14 cellular contexts compared by ENCODE assay signal in genomic region chr10:10551595-10551994, GRCh38.
"Had no signal": no experiment of that assay in that cellular context is flagged by ENCODE, and none has a peak within 500 bp of the region (broad histone marks: within the 10 kb centered on the region; RNA-seq: fewer than 3 reads in every experiment).

No MANE protein-coding gene starts in this region.

- H3K4me3 Mint-ChIP-seq: activated CD4-positive, alpha-beta T cell treated with anti-CD3 and anti-CD28 coated beads for 36 hours; naive B cell; stimulated activated naive B cell treated with anti-CD40 and anti-IgM and Interleukin-4, amounts not matched to agents 10 μg/mL and 1 μg/mL and 100 μg/mL, for 72 hours; WTC11 had no signal

- H3K36me3 ChIP-seq: adrenal gland, esophagus squamous epithelium had no signal

- H3K4me1 Mint-ChIP-seq: naive B cell; stimulated activated naive B cell treated with anti-CD40 and anti-IgM and Interleukin-4, amounts not matched to agents 10 μg/mL and 1 μg/mL and 100 μg/mL, for 72 hours had no signal

- H2AFZ ChIP-seq: parathyroid adenoma had no signal

- DNase-seq: activated CD4-positive, alpha-beta T cell treated with anti-CD3 and anti-CD28 coated beads for 36 hours; activated CD4-positive, alpha-beta T cell treated with anti-CD3 and anti-CD28 coated beads, Interleukin-2, amount 50 U/mL, for 48 hours; activated gamma-delta T cell; adrenal gland; dermis blood vessel endothelial cell; effector memory CD4-positive, alpha-beta T cell; esophagus squamous epithelium; mesenchymal stem cell; mucosa of descending colon; naive B cell; stimulated activated naive B cell treated with anti-CD40 and anti-IgM and Interleukin-4, amounts not matched to agents 10 μg/mL and 1 μg/mL and 100 μg/mL, for 72 hours had no signal

- H3K36me3 Mint-ChIP-seq: activated naive CD4-positive, alpha-beta T cell treated with anti-CD3 and anti-CD28 coated beads, Interleukin-2, amount 50 U/mL, for 72 hours; naive B cell; stimulated activated naive B cell treated with anti-CD40 and anti-IgM and Interleukin-4, amounts not matched to agents 10 μg/mL and 1 μg/mL and 100 μg/mL, for 72 hours; WTC11 had no signal

- H3K27me3 ChIP-seq: adrenal gland, esophagus squamous epithelium had no signal

- H3K79me2 ChIP-seq: parathyroid adenoma had no signal

- H3K27me3 Mint-ChIP-seq: naive B cell; stimulated activated naive B cell treated with anti-CD40 and anti-IgM and Interleukin-4, amounts not matched to agents 10 μg/mL and 1 μg/mL and 100 μg/mL, for 72 hours had no signal

- H3K27ac Mint-ChIP-seq: activated CD4-positive, alpha-beta T cell treated with anti-CD3 and anti-CD28 coated beads for 36 hours; stimulated activated naive B cell treated with anti-CD40 and anti-IgM and Interleukin-4, amounts not matched to agents 10 μg/mL and 1 μg/mL and 100 μg/mL, for 72 hours had no signal

- H3K4me1 ChIP-seq: adrenal gland, esophagus squamous epithelium, parathyroid adenoma had no signal

- H3K27ac ChIP-seq: adrenal gland, esophagus squamous epithelium, parathyroid adenoma had no signal

- ATAC-seq: activated CD4-positive, alpha-beta T cell treated with anti-CD3 and anti-CD28 coated beads for 36 hours; activated naive CD4-positive, alpha-beta T cell treated with anti-CD3 and anti-CD28 coated beads, Interleukin-2, amount 50 U/mL, for 72 hours; mucosa of descending colon; stimulated activated naive B cell treated with anti-CD40 and anti-IgM and Interleukin-4, amounts not matched to agents 10 μg/mL and 1 μg/mL and 100 μg/mL, for 72 hours; WTC11 had no signal

- H3K4me3 ChIP-seq: adrenal gland, esophagus squamous epithelium, mucosa of descending colon had no signal
